In genomic region chr13:29418026-29418425, GRCh38 we compare ENCODE assay signal across 26 cellular contexts.
A peak's percentile ranks its signal among the peaks of the same experiment; 100 is the strongest.
DNase-seq lines count a peak whose midpoint lies in the region; ATAC-seq and TF ChIP-seq lines count a peak whose summit lies in the region.
"Had no signal": no experiment of that assay in that cellular context is flagged by ENCODE, and none has a peak within 500 bp of the region (broad histone marks: within the 10 kb centered on the region; RNA-seq: fewer than 3 reads in every experiment).

No MANE protein-coding gene starts in this region.

- no peaks in the 10 kb centered on the region for H4K20me1 ChIP-seq in PC-3 (ENCODE audit: low read length)

- H3K4me3 Mint-ChIP-seq in type B pancreatic cell: no peak overlapping the region
- H3K4me3 Mint-ChIP-seq in natural killer cell: no peak overlapping the region
- H3K4me3 Mint-ChIP-seq: CD4-positive, alpha-beta memory T cell had no signal

- intact Hi-C loops in PC-3 (cut with micrococcal nuclease) (no loop called here), natural killer cell (cut with micrococcal nuclease) (no loop called here)

- H3K9me3 ChIP-seq in PC-3 (ENCODE audit: low read length): no peaks in the 10 kb centered on the region
- H3K9me3 ChIP-seq: breast epithelium, colonic mucosa, MG63, psoas muscle had no signal

- BruUV-seq in PC-3 (replicated peaks; lab: Mats Ljungman, UMichigan): no TSS peak

- H3K9me3 Mint-ChIP-seq in type B pancreatic cell (no peaks in the 10 kb centered on the region), natural killer cell (no peaks in the 10 kb centered on the region)

- no peaks in the 10 kb centered on the region for H3F3A ChIP-seq in PC-3 (ENCODE audit: low read length, unreplicated experiment)

- H3K9me2 ChIP-seq in PC-3 (replicated peaks; ENCODE audit: low read length): no peaks in the 10 kb centered on the region

- no peaks in the 10 kb centered on the region for H3K27me3 ChIP-seq in H7 (ENCODE audit: control insufficient read depth, insufficient read depth, low read length)
- H3K27me3 ChIP-seq in PC-3 (ENCODE audit: low read length): peaks cover 23% of the 10 kb centered on the region; the same call in 1 of the 2 replicates
- H3K27me3 ChIP-seq: breast epithelium, colonic mucosa, gastroesophageal sphincter, MG63 had no signal

- CTCF ChIA-PET in PC-3 (lab: Charles Lee): no interaction called here

- POLR2A ChIA-PET in PC-3 (lab: Charles Lee; ENCODE audit: unreplicated experiment): no interaction called here

- DNase-seq in H7: peak; percentile 29
- no peak for DNase-seq in PC-3
- no peak for DNase-seq in fibroblast of villous mesenchyme (ENCODE audit: low read depth)
- DNase-seq in type B pancreatic cell (ENCODE audit: extremely low spot score, unreplicated experiment): no peak
- DNase-seq in natural killer cell: no peak
- DNase-seq: activated naive CD4-positive, alpha-beta T cell treated with Interleukin-2 at 50 U/mL for 16 hours; amniotic stem cell; CD4-positive, alpha-beta memory T cell; colonic mucosa; effector memory CD4-positive, alpha-beta T cell; GM23248; hippocampal formation; mesenchymal stem cell; MG63; NCI-H2029 treated with DMSO at 0.1 percent for 48 hours; NCI-H345; NCI-H774; nucleus accumbens; psoas muscle; stimulated activated naive CD4-positive, alpha-beta T cell; WERI-Rb-1 had no signal

- H3K4me1 ChIP-seq in PC-3 (ENCODE audit: insufficient read depth, low read length): no peaks in the 10 kb centered on the region
- H3K4me1 ChIP-seq: breast epithelium, colonic mucosa, gastroesophageal sphincter, psoas muscle had no signal

- H3K27me3 Mint-ChIP-seq in type B pancreatic cell: no peaks in the 10 kb centered on the region
- H3K27me3 Mint-ChIP-seq in natural killer cell (ENCODE audit: low read depth in 2 of 2): peaks cover 8 to 41% of the 10 kb centered on the region in 2 donors

- H3K79me2 ChIP-seq in PC-3 (ENCODE audit: low read length): no peaks in the 10 kb centered on the region

- ATAC-seq in PC-3 (no peak), natural killer cell (no peak), HG03469 (IDR thresholded peaks at IDR 0.05; ENCODE audit: unreplicated experiment) (no peak), GM19351 (IDR thresholded peaks at IDR 0.05; ENCODE audit: unreplicated experiment) (no peak)
- ATAC-seq: gastroesophageal sphincter, left lobe of liver, psoas muscle had no signal

- H3K27ac Mint-ChIP-seq in type B pancreatic cell (no peak overlapping the region), natural killer cell (no peak overlapping the region)
- H3K27ac Mint-ChIP-seq: CD4-positive, alpha-beta memory T cell had no signal

- H3K4me1 Mint-ChIP-seq in type B pancreatic cell (ENCODE audit: unreplicated experiment) (peaks cover 6% of the 10 kb centered on the region), natural killer cell (no peaks in the 10 kb centered on the region)
- H3K4me1 Mint-ChIP-seq: CD4-positive, alpha-beta memory T cell had no signal

- H3K36me3 ChIP-seq in H7 (replicated peaks; ENCODE audit: control insufficient read depth, insufficient read depth, low read length) (no peaks in the 10 kb centered on the region), PC-3 (ENCODE audit: low read depth, low read length) (no peaks in the 10 kb centered on the region)
- H3K36me3 ChIP-seq: breast epithelium, colonic mucosa, gastroesophageal sphincter, MG63, WERI-Rb-1 had no signal

- H3K36me3 Mint-ChIP-seq in type B pancreatic cell (no peaks in the 10 kb centered on the region), natural killer cell (no peaks in the 10 kb centered on the region)
- H3K36me3 Mint-ChIP-seq: CD4-positive, alpha-beta memory T cell had no signal

- no peak overlapping the region for H3K27ac ChIP-seq in PC-3 (ENCODE audit: low read length)
- H3K27ac ChIP-seq: breast epithelium, colonic mucosa, gastroesophageal sphincter, GM23248, psoas muscle, WERI-Rb-1 had no signal

- no peak overlapping the region for H3K4me3 ChIP-seq in H7 (ENCODE audit: insufficient read depth, low read depth, low read length)
- H3K4me3 ChIP-seq in PC-3 (ENCODE audit: low read length): no peak overlapping the region
- no peak overlapping the region for H3K4me3 ChIP-seq in fibroblast of villous mesenchyme (ENCODE audit: low read depth, low read length)
- H3K4me3 ChIP-seq: breast epithelium, colonic mucosa, gastroesophageal sphincter, GM23248, MG63, psoas muscle had no signal

- no peak overlapping the region for H2AFZ ChIP-seq in PC-3 (ENCODE audit: low read length)
- H2AFZ ChIP-seq: GM23248 had no signal

- H3K9ac ChIP-seq in PC-3 (ENCODE audit: low read length): no peak overlapping the region
- H3K9ac ChIP-seq: GM23248 had no signal

- H3K4me2 ChIP-seq in PC-3 (ENCODE audit: low read length): no peak overlapping the region

- TF ChIP-seq CTCF in PC-3 (conservative IDR thresholded peaks at IDR 0.05; ENCODE audit: low read depth, low read length): peak; percentile 28; the same call in 1 of the 2 replicates
- TF ChIP-seq CTCF in fibroblast of villous mesenchyme (IDR thresholded peaks at IDR 0.05; ENCODE audit: insufficient read depth, low read depth, low read length): peak; percentile 20
- TF ChIP-seq CTCF in type B pancreatic cell (conservative IDR thresholded peaks at IDR 0.05): peak; percentile 47
- TF ChIP-seq CTCF in natural killer cell (IDR thresholded peaks at IDR 0.05): no peak
